ENCODE assay signal across 12 cellular contexts in the genomic region with DNA sequence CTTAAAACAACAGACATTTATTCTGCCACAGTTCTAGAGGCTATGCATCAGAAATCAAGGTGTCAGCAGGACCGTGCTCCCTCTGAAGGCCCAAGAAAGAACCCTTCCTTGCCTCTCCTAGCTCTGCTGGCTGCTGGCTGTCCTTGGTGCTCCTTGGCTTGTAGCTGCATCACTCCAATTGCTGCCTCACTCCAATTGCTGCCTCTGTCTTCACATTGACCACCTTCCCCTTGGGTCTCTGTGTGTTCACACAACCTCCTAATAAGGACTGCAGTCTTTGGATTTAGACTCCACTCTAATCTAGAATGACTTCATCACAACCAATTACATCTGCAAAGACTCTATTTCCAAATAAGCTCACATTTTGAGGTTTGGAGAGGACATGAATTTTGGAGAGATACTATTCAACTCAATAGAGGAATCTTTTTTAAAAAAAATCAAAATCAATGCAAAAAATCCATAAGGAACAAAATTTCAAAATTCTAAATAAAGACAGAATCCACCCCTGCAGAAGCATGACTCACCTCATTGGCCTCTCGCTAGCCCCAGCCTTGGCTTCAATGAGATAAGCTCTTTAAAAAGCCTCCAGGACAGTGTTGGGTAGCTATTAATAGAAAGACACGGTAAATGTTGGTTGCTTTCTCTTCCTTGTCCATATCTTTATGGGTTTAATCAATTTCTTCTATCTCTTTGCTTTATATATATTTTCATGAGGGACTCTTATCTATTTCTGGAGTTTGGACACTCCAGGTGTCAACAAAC.
DNase-seq lines count a peak whose midpoint lies in the region; ATAC-seq, FAIRE-seq and TF ChIP-seq lines count a peak whose summit lies in the region.
"Had no signal": no experiment of that assay in that cellular context is flagged by ENCODE, and none has a peak within 500 bp of the region (broad histone marks: within the 10 kb centered on the region; RNA-seq: fewer than 3 reads in every experiment).

No MANE protein-coding gene starts in this region.

- BruUV-seq in HepG2 (replicated peaks; lab: Mats Ljungman, UMichigan) = no TSS peak

- CTCF ChIA-PET in HepG2 (lab: Yijun Ruan, JAX; ENCODE audit: low intra/inter-chr PET ratio, low total read pairs) = no interaction called here

- H3K79me2 ChIP-seq in astrocyte (ENCODE audit: insufficient read depth, low read length) (no peaks in the 10 kb centered on the region), HepG2 (ENCODE audit: insufficient read depth, low read length) (no peaks in the 10 kb centered on the region)

- H2AFZ ChIP-seq in astrocyte (ENCODE audit: low read depth, low read length) = no peak overlapping the region
- no peak overlapping the region for H2AFZ ChIP-seq in HepG2 (ENCODE audit: low read length)

- H3K4me1 ChIP-seq in astrocyte (ENCODE audit: insufficient read depth, low read length) = peaks cover 6% of the 10 kb centered on the region
- H3K4me1 ChIP-seq in thoracic aorta (ENCODE audit: control insufficient read depth in 1 of 2, low read depth in 2 of 2) = peaks cover 10 to 19% of the 10 kb centered on the region in 2 donors
- H3K4me1 ChIP-seq in HepG2 (ENCODE audit: insufficient read depth, low read length) = no peaks in the 10 kb centered on the region

- intact Hi-C loops in left ventricle myocardium superior (cut with micrococcal nuclease) = no loop called here
- intact Hi-C loops in HepG2 (cut with micrococcal nuclease; ENCODE audit: unreplicated experiment) = no loop called here

- H3K4me2 ChIP-seq in astrocyte (ENCODE audit: low read length) (peak overlapping the region; percentile 46), HepG2 (ENCODE audit: low read depth, low read length) (no peak overlapping the region)

- peaks cover 28% of the 10 kb centered on the region for H3K4me1 Mint-ChIP-seq in astrocyte (ENCODE audit: low read depth, unreplicated experiment)
- H3K4me1 Mint-ChIP-seq: activated CD4-positive, alpha-beta memory T cell treated with anti-CD3 and anti-CD28 coated beads, Interleukin-2, amount 10 ng/mL, durations not matched to agents 7 days and 5 days had no signal

- H3K9me3 ChIP-seq in astrocyte (ENCODE audit: insufficient read depth, low read depth, low read length) (no peaks in the 10 kb centered on the region), thoracic aorta (no peaks in the 10 kb centered on the region), HepG2 (ENCODE audit: low read length) (no peaks in the 10 kb centered on the region)

- peaks cover 4% of the 10 kb centered on the region for H3K27me3 Mint-ChIP-seq in astrocyte (ENCODE audit: low read depth, unreplicated experiment)

- H3K4me3 Mint-ChIP-seq in astrocyte (ENCODE audit: unreplicated experiment) = no peak overlapping the region
- H3K4me3 Mint-ChIP-seq: activated CD4-positive, alpha-beta memory T cell treated with anti-CD3 and anti-CD28 coated beads, Interleukin-2, amount 10 ng/mL, durations not matched to agents 7 days and 5 days had no signal

- peak overlapping the region; percentile 84 for H3K27ac Mint-ChIP-seq in astrocyte (ENCODE audit: unreplicated experiment)
- H3K27ac Mint-ChIP-seq: activated CD4-positive, alpha-beta memory T cell treated with anti-CD3 and anti-CD28 coated beads, Interleukin-2, amount 10 ng/mL, durations not matched to agents 7 days and 5 days had no signal

- POLR2A ChIA-PET in HepG2 (lab: Yijun Ruan, JAX) = no interaction called here

- no peak overlapping the region for H3K27ac ChIP-seq in astrocyte (ENCODE audit: low read depth, low read length)
- no peak overlapping the region for H3K27ac ChIP-seq in thoracic aorta
- H3K27ac ChIP-seq in HepG2 (ENCODE audit: extremely low read length, insufficient read depth, low read length) = no peak overlapping the region

- peaks cover 4% of the 10 kb centered on the region for H3K36me3 Mint-ChIP-seq in astrocyte (ENCODE audit: low read depth, unreplicated experiment)

- H3K9me3 Mint-ChIP-seq in astrocyte (ENCODE audit: unreplicated experiment) = no peaks in the 10 kb centered on the region
- H3K9me3 Mint-ChIP-seq: activated CD4-positive, alpha-beta memory T cell treated with anti-CD3 and anti-CD28 coated beads, Interleukin-2, amount 10 ng/mL, durations not matched to agents 7 days and 5 days had no signal

- TF ChIP-seq RAD21 in HepG2 (CRISPR knock-in tag; IDR thresholded peaks at IDR 0.05) = no peak

- WGBS in HepG2 (ENCODE audit: low lambda C conversion rate) = 0% methylated on average over 3 of the region's 3 CpGs

- DNase-seq in NCI-H82 (lab: John Stamatoyannopoulos, UW) = peak; percentile 19
- no peak for DNase-seq in NCI-H82 treated with DMSO at 0.1 percent for 48 hours (lab: John Stamatoyannopoulos, UW; ENCODE audit: unreplicated experiment)
- DNase-seq in astrocyte (ENCODE audit: low read depth) = peak; percentile 60
- no peak for DNase-seq in left ventricle myocardium superior
- no peak for DNase-seq in thoracic aorta (ENCODE audit: low spot score)
- DNase-seq in HepG2 (ENCODE audit: low spot score) = no peak
- DNase-seq: 8988T; activated CD4-positive, alpha-beta memory T cell treated with anti-CD3 and anti-CD28 coated beads, Interleukin-2, amount 10 ng/mL, durations not matched to agents 7 days and 5 days had no signal

- ATAC-seq in left ventricle myocardium superior (peak; percentile 92), thoracic aorta (ENCODE audit: insufficient number of reproducible peaks, low FRiP score, low read depth) (peak; percentile 28), HepG2 (no peak), HG03457 (IDR thresholded peaks at IDR 0.05; ENCODE audit: unreplicated experiment) (no peak), GM21619 (IDR thresholded peaks at IDR 0.05; ENCODE audit: unreplicated experiment) (no peak)
- ATAC-seq: left lobe of liver had no signal

- FAIRE-seq in astrocyte (lab: Jason Lieb, UNC) = no peak
- FAIRE-seq in HepG2 (lab: Jason Lieb, UNC) = no peak
- FAIRE-seq: D721Med had no signal

- H3K27me3 ChIP-seq in astrocyte (ENCODE audit: insufficient read depth, low read length) = no peaks in the 10 kb centered on the region
- no peaks in the 10 kb centered on the region for H3K27me3 ChIP-seq in thoracic aorta (replicated peaks; ENCODE audit: insufficient read depth)
- H3K27me3 ChIP-seq in HepG2 (ENCODE audit: control insufficient read depth in 1 of 2, insufficient read depth in 2 of 2, low read length in 2 of 2) = peaks cover 2 to 20% of the 10 kb centered on the region in 2 experiments; a peak in 3 of 5 replicates

- H4K20me1 ChIP-seq in astrocyte (ENCODE audit: insufficient read depth, low read length) (no peaks in the 10 kb centered on the region), HepG2 (ENCODE audit: insufficient read depth, low read length) (no peaks in the 10 kb centered on the region)

- H3K9ac ChIP-seq in astrocyte (ENCODE audit: low read length) = no peak overlapping the region
- no peak overlapping the region for H3K9ac ChIP-seq in HepG2 (ENCODE audit: insufficient read depth, low read depth, low read length)

- no peak for TF ChIP-seq EP300 in HepG2 (IDR thresholded peaks at IDR 0.05; ENCODE audit: low read depth in 2 of 2, low read length in 2 of 2)
- no peak for TF ChIP-seq EP300 in HepG2 (CRISPR knock-in tag; IDR thresholded peaks at IDR 0.05; ENCODE audit: borderline replicate concordance)

- no peak for TF ChIP-seq CTCF in astrocyte (IDR thresholded peaks at IDR 0.05; ENCODE audit: insufficient read depth, low read depth, low read length)
- TF ChIP-seq CTCF in thoracic aorta (IDR thresholded peaks at IDR 0.05) = no peak
- no peak for TF ChIP-seq CTCF in HepG2 (CRISPR knock-in tag; IDR thresholded peaks at IDR 0.05)

- no peaks in the 10 kb centered on the region for H3K36me3 ChIP-seq in astrocyte (ENCODE audit: insufficient read depth, low read length)
- no peaks in the 10 kb centered on the region for H3K36me3 ChIP-seq in thoracic aorta
- no peaks in the 10 kb centered on the region for H3K36me3 ChIP-seq in HepG2 (replicated peaks in 1 of 2; ENCODE audit: control insufficient read depth in 1 of 2, insufficient read depth in 2 of 2, low read length in 2 of 2)

- in situ Hi-C loops in HepG2 (cut with HindIII; ENCODE audit: extremely low pct_ligation_motif_present, low pct_unique_long_range_greater_than_20kb) = no loop called here

- no peak for TF ChIP-seq POLR2A in HepG2 (IDR thresholded peaks at IDR 0.05; ENCODE audit: insufficient read depth in 1 of 2, low read depth in 2 of 2, low read length in 2 of 2)

- H3K4me3 ChIP-seq in astrocyte (ENCODE audit: insufficient read depth, low read depth, low read length) (no peak overlapping the region), thoracic aorta (no peak overlapping the region), HepG2 (replicated peaks in 1 of 3; ENCODE audit: insufficient read depth in 1 of 3, low read depth in 2 of 3, low read length in 3 of 3) (no peak overlapping the region)

TF ChIP-seq in HepG2, 621 proteins besides CTCF, POLR2A, EP300 and RAD21 (continues in another document):
- TF ChIP-seq JUND (CRISPR knock-in tag; IDR thresholded peaks at IDR 0.05) (no peak), ZNF143 (CRISPR knock-in tag; IDR thresholded peaks at IDR 0.05) (no peak), SETDB1 (CRISPR knock-in tag; IDR thresholded peaks at IDR 0.05; ENCODE audit: borderline replicate concordance) (no peak), ZNF431 (CRISPR knock-in tag; IDR thresholded peaks at IDR 0.05; ENCODE audit: borderline replicate concordance, low read depth) (no peak), POLR2AphosphoS5 (IDR thresholded peaks at IDR 0.05; ENCODE audit: low read depth, low read length) (no peak), ZNF605 (CRISPR knock-in tag; IDR thresholded peaks at IDR 0.05) (no peak), ZNF570 (CRISPR knock-in tag; IDR thresholded peaks at IDR 0.05; ENCODE audit: borderline replicate concordance) (no peak), FIP1L1 (IDR thresholded peaks at IDR 0.05; ENCODE audit: borderline replicate concordance, insufficient read depth, low read depth, low read length) (no peak)

Comparison
In these comparisons a context has a peak if more than half of its experiments do, and no peak if none do; other contexts are left out.
1. DNase-seq: peak in NCI-H82 (single experiment) and astrocyte (single experiment); none in NCI-H82 treated with DMSO at 0.1 percent for 48 hours (single experiment), left ventricle myocardium superior (single experiment), thoracic aorta (single experiment) and HepG2 (single experiment).
2. ATAC-seq: peak in left ventricle myocardium superior (single experiment) and thoracic aorta (single experiment); none in HepG2 (single experiment), HG03457 (single experiment) and GM21619 (single experiment).